ENCODE assay signal across 21 cellular contexts in the genomic region with DNA sequence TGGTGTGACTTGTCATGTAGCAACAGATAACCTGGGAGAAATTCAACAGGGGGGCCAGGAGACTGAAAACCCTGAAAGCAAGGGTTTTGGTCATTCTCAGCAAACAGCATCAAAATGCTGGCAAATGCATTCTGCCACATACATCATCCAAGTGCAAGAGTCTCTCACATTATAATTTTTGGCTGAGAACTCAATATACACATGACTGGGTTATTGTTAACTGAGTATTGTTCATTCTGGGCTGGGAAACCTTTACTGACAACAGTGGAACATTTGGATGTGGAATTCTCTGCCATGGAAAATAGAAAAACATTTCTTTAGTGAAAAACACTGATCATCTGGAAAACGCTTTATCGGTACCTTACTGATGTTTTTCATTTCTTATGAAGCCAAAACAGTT.
DNase-seq lines count a peak whose midpoint lies in the region; ATAC-seq and TF ChIP-seq lines count a peak whose summit lies in the region.
"Had no signal": no experiment of that assay in that cellular context is flagged by ENCODE, and none has a peak within 500 bp of the region (broad histone marks: within the 10 kb centered on the region; RNA-seq: fewer than 3 reads in every experiment).

No MANE protein-coding gene starts in this region.

- H3K4me3 ChIP-seq in GM23338 = no peak overlapping the region
- H3K4me3 ChIP-seq: BLaER1 treated with 17β-estradiol and CSF1 and Interleukin-3, amounts not matched to agents 10 nM and 100 nM; MG63 had no signal

- ATAC-seq in GM23338 = no peak
- ATAC-seq in activated CD8-positive, alpha-beta T cell treated with anti-CD3 and anti-CD28 coated beads, Interleukin-2, amount 10 ng/mL, durations not matched to agents 7 days and 5 days = no peak

- H3K36me3 ChIP-seq in GM23338 (ENCODE audit: insufficient read depth) = no peaks in the 10 kb centered on the region
- H3K36me3 ChIP-seq: BLaER1 treated with 17β-estradiol and CSF1 and Interleukin-3, amounts not matched to agents 10 nM and 100 nM; MG63 had no signal

- H4K20me1 ChIP-seq in GM23338 (replicated peaks; ENCODE audit: insufficient read depth) = no peaks in the 10 kb centered on the region
- H4K20me1 ChIP-seq: BLaER1 treated with 17β-estradiol and CSF1 and Interleukin-3, amounts not matched to agents 10 nM and 100 nM had no signal

- H2AFZ ChIP-seq in GM23338 = 0 out of 2 replicates have a peak overlapping the region, but pooled peaks have one; percentile 11

- 0 out of 2 replicates have a peak, but pooled peaks cover 3% of the 10 kb centered on the region for H3K9me2 ChIP-seq in GM23338 (ENCODE audit: insufficient read depth)

- no peak overlapping the region for H3K27ac ChIP-seq in GM23338 (ENCODE audit: low read depth)
- H3K27ac ChIP-seq in cingulate gyrus (ENCODE audit: low read depth, low read length) = peak overlapping the region; percentile 71
- H3K27ac ChIP-seq: BLaER1 treated with 17β-estradiol and CSF1 and Interleukin-3, amounts not matched to agents 10 nM and 100 nM; RWPE1 had no signal

- no peaks in the 10 kb centered on the region for H3K79me2 ChIP-seq in GM23338 (replicated peaks; ENCODE audit: insufficient read depth)

- TF ChIP-seq CTCF in GM23338 (conservative IDR thresholded peaks at IDR 0.05; ENCODE audit: low read depth in 2 of 2) = no peak

- no peaks in the 10 kb centered on the region for H3K36me3 Mint-ChIP-seq in GM23338 (ENCODE audit: low read depth)
- H3K36me3 Mint-ChIP-seq in activated CD8-positive, alpha-beta T cell treated with anti-CD3 and anti-CD28 coated beads, Interleukin-2, amount 10 ng/mL, durations not matched to agents 7 days and 5 days (ENCODE audit: low read depth) = no peaks in the 10 kb centered on the region
- H3K36me3 Mint-ChIP-seq: CD4-positive, alpha-beta memory T cell had no signal

- H3K27me3 Mint-ChIP-seq in GM23338 (ENCODE audit: insufficient read depth, low read depth, poor library complexity) = peaks cover 1% of the 10 kb centered on the region
- H3K27me3 Mint-ChIP-seq in activated CD8-positive, alpha-beta T cell treated with anti-CD3 and anti-CD28 coated beads, Interleukin-2, amount 10 ng/mL, durations not matched to agents 7 days and 5 days (ENCODE audit: low read depth) = peaks cover 20% of the 10 kb centered on the region

- no peaks in the 10 kb centered on the region for H3K27me3 ChIP-seq in GM23338 (ENCODE audit: insufficient read depth)
- H3K27me3 ChIP-seq: MG63 had no signal

- H3K4me1 ChIP-seq in GM23338 (ENCODE audit: insufficient read depth) = no peaks in the 10 kb centered on the region; the same call in 1 of the 2 replicates

- peaks cover under 1% of the 10 kb centered on the region; the same call in 1 of the 3 replicates for H3K4me1 Mint-ChIP-seq in GM23338
- H3K4me1 Mint-ChIP-seq in activated CD8-positive, alpha-beta T cell treated with anti-CD3 and anti-CD28 coated beads, Interleukin-2, amount 10 ng/mL, durations not matched to agents 7 days and 5 days (ENCODE audit: low read depth) = peaks cover 11% of the 10 kb centered on the region

- CTCF ChIA-PET in activated CD8-positive, alpha-beta T cell treated with anti-CD3 and anti-CD28 coated beads, Interleukin-2, amount 10 ng/mL, durations not matched to agents 7 days and 5 days (lab: Charles Lee) = no interaction called here

- POLR2A ChIA-PET in activated CD8-positive, alpha-beta T cell treated with anti-CD3 and anti-CD28 coated beads, Interleukin-2, amount 10 ng/mL, durations not matched to agents 7 days and 5 days (lab: Charles Lee) = no interaction called here

- no peak for DNase-seq in GM23338 (ENCODE audit: low spot score)
- DNase-seq in globus pallidus (ENCODE audit: low spot score) = peak; percentile 70
- peak; percentile 60 for DNase-seq in putamen (ENCODE audit: low spot score)
- DNase-seq in NOMO-1 (lab: John Stamatoyannopoulos, UW; ENCODE audit: unreplicated experiment in 2 of 2) = no peak
- DNase-seq in kidney tubule cell (ENCODE audit: low spot score) = no peak
- no peak for DNase-seq in activated CD8-positive, alpha-beta T cell treated with anti-CD3 and anti-CD28 coated beads, Interleukin-2, amount 10 ng/mL, durations not matched to agents 7 days and 5 days
- DNase-seq in NCI-H446 (lab: John Stamatoyannopoulos, UW) = no peak
- DNase-seq: CD4-positive, alpha-beta memory T cell; COR-L47; HCEC 1CT; KBM-7; MG63; NCI-H1105 treated with DMSO at 0.1 percent for 48 hours; NCI-H146; NCI-H2107; NCI-H446 treated with DMSO at 0.1 percent for 48 hours; NK-92 treated with Interleukin-12 subunit alpha and Interleukin-12 subunit beta, amount 100 ng/mL, for 24 hours; SHP77 had no signal

- H3K4me3 Mint-ChIP-seq in GM23338 = no peak overlapping the region
- H3K4me3 Mint-ChIP-seq in activated CD8-positive, alpha-beta T cell treated with anti-CD3 and anti-CD28 coated beads, Interleukin-2, amount 10 ng/mL, durations not matched to agents 7 days and 5 days = no peak overlapping the region
- H3K4me3 Mint-ChIP-seq: CD4-positive, alpha-beta memory T cell had no signal

- no peaks in the 10 kb centered on the region for H3K9me3 Mint-ChIP-seq in GM23338
- no peaks in the 10 kb centered on the region for H3K9me3 Mint-ChIP-seq in activated CD8-positive, alpha-beta T cell treated with anti-CD3 and anti-CD28 coated beads, Interleukin-2, amount 10 ng/mL, durations not matched to agents 7 days and 5 days (ENCODE audit: insufficient read depth)
- H3K9me3 Mint-ChIP-seq: CD4-positive, alpha-beta memory T cell had no signal

- no peaks in the 10 kb centered on the region for H3F3A ChIP-seq in GM23338 (replicated peaks; ENCODE audit: low read depth)

- no peak overlapping the region for H3K4me2 ChIP-seq in GM23338

- H3K27ac Mint-ChIP-seq in GM23338 = no peak overlapping the region
- no peak overlapping the region for H3K27ac Mint-ChIP-seq in activated CD8-positive, alpha-beta T cell treated with anti-CD3 and anti-CD28 coated beads, Interleukin-2, amount 10 ng/mL, durations not matched to agents 7 days and 5 days
- H3K27ac Mint-ChIP-seq: CD4-positive, alpha-beta memory T cell had no signal

TF ChIP-seq in GM23338, 12 proteins besides CTCF, POLR2A, EP300 and RAD21 (continues in another document):
- TF ChIP-seq NANOG (IDR thresholded peaks at IDR 0.05; ENCODE audit: borderline replicate concordance) (no peak), ZNF114 (CRISPR knock-in tag; IDR thresholded peaks at IDR 0.05) (no peak)
- TF ChIP-seq, protein P1, sequence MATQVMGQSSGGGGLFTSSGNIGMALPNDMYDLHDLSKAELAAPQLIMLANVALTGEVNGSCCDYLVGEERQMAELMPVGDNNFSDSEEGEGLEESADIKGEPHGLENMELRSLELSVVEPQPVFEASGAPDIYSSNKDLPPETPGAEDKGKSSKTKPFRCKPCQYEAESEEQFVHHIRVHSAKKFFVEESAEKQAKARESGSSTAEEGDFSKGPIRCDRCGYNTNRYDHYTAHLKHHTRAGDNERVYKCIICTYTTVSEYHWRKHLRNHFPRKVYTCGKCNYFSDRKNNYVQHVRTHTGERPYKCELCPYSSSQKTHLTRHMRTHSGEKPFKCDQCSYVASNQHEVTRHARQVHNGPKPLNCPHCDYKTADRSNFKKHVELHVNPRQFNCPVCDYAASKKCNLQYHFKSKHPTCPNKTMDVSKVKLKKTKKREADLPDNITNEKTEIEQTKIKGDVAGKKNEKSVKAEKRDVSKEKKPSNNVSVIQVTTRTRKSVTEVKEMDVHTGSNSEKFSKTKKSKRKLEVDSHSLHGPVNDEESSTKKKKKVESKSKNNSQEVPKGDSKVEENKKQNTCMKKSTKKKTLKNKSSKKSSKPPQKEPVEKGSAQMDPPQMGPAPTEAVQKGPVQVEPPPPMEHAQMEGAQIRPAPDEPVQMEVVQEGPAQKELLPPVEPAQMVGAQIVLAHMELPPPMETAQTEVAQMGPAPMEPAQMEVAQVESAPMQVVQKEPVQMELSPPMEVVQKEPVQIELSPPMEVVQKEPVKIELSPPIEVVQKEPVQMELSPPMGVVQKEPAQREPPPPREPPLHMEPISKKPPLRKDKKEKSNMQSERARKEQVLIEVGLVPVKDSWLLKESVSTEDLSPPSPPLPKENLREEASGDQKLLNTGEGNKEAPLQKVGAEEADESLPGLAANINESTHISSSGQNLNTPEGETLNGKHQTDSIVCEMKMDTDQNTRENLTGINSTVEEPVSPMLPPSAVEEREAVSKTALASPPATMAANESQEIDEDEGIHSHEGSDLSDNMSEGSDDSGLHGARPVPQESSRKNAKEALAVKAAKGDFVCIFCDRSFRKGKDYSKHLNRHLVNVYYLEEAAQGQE (IDR thresholded peaks at IDR 0.05; ENCODE audit: unreplicated experiment) = no peak

Comparison
In these comparisons a context has a peak if more than half of its experiments do, and no peak if none do; other contexts are left out.
1. DNase-seq: peak in globus pallidus (single experiment) and putamen (single experiment); none in GM23338 (single experiment), NOMO-1 (0 of 2), kidney tubule cell (single experiment), activated CD8-positive, alpha-beta T cell treated with anti-CD3 and anti-CD28 coated beads, Interleukin-2, amount 10 ng/mL, durations not matched to agents 7 days and 5 days (single experiment) and NCI-H446 (0 of 2).